25 cellular contexts compared by ENCODE assay signal in genomic region chr21:36257657-36258056, GRCh38.
"Had no signal": no experiment of that assay in that cellular context is flagged by ENCODE, and none has a peak within 500 bp of the region (broad histone marks: within the 10 kb centered on the region; RNA-seq: fewer than 3 reads in every experiment).

No MANE protein-coding gene starts in this region.

- H3K9me3 Mint-ChIP-seq: activated CD4-positive, alpha-beta memory T cell treated with anti-CD3 and anti-CD28 coated beads, Interleukin-2, amount 10 ng/mL, durations not matched to agents 7 days and 5 days; activated CD4-positive, alpha-beta T cell treated with anti-CD3 and anti-CD28 coated beads, Interleukin-2, amount 10 ng/mL, durations not matched to agents 7 days and 5 days; neural progenitor cell had no signal

- H3K27me3 ChIP-seq: brain microvascular endothelial cell, dorsolateral prefrontal cortex, hepatocyte, neural progenitor cell, right atrium auricular region, testis, transverse colon had no signal

- H3K4me2 ChIP-seq: hepatocyte, neural progenitor cell had no signal

- H3K27ac ChIP-seq: brain microvascular endothelial cell, coronary artery, dorsolateral prefrontal cortex, hepatocyte, left ventricle myocardium inferior, neural progenitor cell, right atrium auricular region, testis, transverse colon had no signal

- H3K4me1 ChIP-seq: testis had no signal

- DNase-seq: activated CD4-positive, alpha-beta memory T cell treated with anti-CD3 and anti-CD28 coated beads, Interleukin-2, amount 10 ng/mL, durations not matched to agents 7 days and 5 days; activated CD4-positive, alpha-beta T cell treated with anti-CD3 and anti-CD28 coated beads for 1 hour; activated CD4-positive, alpha-beta T cell treated with anti-CD3 and anti-CD28 coated beads, Interleukin-2, amount 10 ng/mL, durations not matched to agents 7 days and 5 days; activated effector memory CD4-positive, alpha-beta T cell treated with Interleukin-2 at 50 U/mL for 16 hours; activated naive CD4-positive, alpha-beta T cell treated with Interleukin-2 at 50 U/mL for 16 hours; activated T-cell treated with anti-CD3 and anti-CD28 coated beads, Interleukin-2, amount 50 U/mL, for 48 hours; aorta; brain microvascular endothelial cell; dorsolateral prefrontal cortex; effector memory CD4-positive, alpha-beta T cell; islet precursor cell; left ventricle myocardium inferior; occipital lobe; stimulated activated CD4-positive, alpha-beta T cell treated with anti-CD3 and anti-CD28 coated beads, Interleukin-15, amount 100 ng/mL, for 24 hours; stimulated activated CD4-positive, alpha-beta T cell treated with anti-CD3 and anti-CD28 coated beads, Interleukin-2, amount 100 ng/mL, for 24 hours; stimulated activated naive CD4-positive, alpha-beta T cell treated with Interleukin-2 at 50 U/mL for 16 hours; testis; transverse colon had no signal

- H2AFZ ChIP-seq: hepatocyte, neural progenitor cell had no signal

- H3K27me3 Mint-ChIP-seq: activated CD4-positive, alpha-beta memory T cell treated with anti-CD3 and anti-CD28 coated beads, Interleukin-2, amount 10 ng/mL, durations not matched to agents 7 days and 5 days; activated CD4-positive, alpha-beta T cell treated with anti-CD3 and anti-CD28 coated beads, Interleukin-2, amount 10 ng/mL, durations not matched to agents 7 days and 5 days; activated naive CD8-positive, alpha-beta T cell had no signal

- H3K9me3 ChIP-seq: left ventricle myocardium inferior, right atrium auricular region, testis, transverse colon had no signal

- H3K4me3 Mint-ChIP-seq: activated CD4-positive, alpha-beta memory T cell treated with anti-CD3 and anti-CD28 coated beads, Interleukin-2, amount 10 ng/mL, durations not matched to agents 7 days and 5 days; activated CD4-positive, alpha-beta T cell treated with anti-CD3 and anti-CD28 coated beads, Interleukin-2, amount 10 ng/mL, durations not matched to agents 7 days and 5 days; activated naive CD8-positive, alpha-beta T cell; neural progenitor cell had no signal

- H3K36me3 ChIP-seq: brain microvascular endothelial cell, neural progenitor cell had no signal

- H3K27ac Mint-ChIP-seq: activated CD4-positive, alpha-beta memory T cell treated with anti-CD3 and anti-CD28 coated beads, Interleukin-2, amount 10 ng/mL, durations not matched to agents 7 days and 5 days; activated CD4-positive, alpha-beta T cell treated with anti-CD3 and anti-CD28 coated beads, Interleukin-2, amount 10 ng/mL, durations not matched to agents 7 days and 5 days; activated naive CD8-positive, alpha-beta T cell; neural progenitor cell had no signal

- FAIRE-seq: frontal cortex had no signal

- H3K4me3 ChIP-seq: coronary artery, dorsolateral prefrontal cortex, hepatocyte, left ventricle myocardium inferior, lung, neural progenitor cell, right atrium auricular region, testis, transverse colon had no signal

- H3K79me2 ChIP-seq: hepatocyte had no signal
